20 cellular contexts compared by ENCODE assay signal in the genomic region with DNA sequence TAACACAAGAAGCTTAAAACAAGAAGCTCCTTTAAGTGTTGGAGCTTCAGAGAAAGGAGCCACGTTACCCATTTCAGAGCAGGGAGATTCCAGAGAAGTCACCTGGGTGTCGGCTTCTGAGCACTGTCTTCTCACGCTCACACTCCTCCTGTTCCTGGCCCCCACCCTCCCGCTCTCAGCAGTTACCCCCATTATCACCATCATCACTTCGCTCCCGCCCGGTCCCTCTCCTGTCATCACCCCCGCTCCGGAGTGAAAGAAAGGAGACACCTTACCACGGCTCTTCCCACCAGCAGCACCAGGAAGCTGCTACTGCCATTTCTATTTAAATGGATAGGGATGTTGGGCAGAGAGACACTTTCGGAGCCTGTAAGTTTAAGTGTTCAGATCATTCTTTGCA.
"Had no signal": no experiment of that assay in that cellular context is flagged by ENCODE, and none has a peak within 500 bp of the region (broad histone marks: within the 10 kb centered on the region; RNA-seq: fewer than 3 reads in every experiment).

No MANE protein-coding gene starts in this region.

- H3K4me3 ChIP-seq: coronary artery, dorsolateral prefrontal cortex, esophagus muscularis mucosa, gastrocnemius medialis, psoas muscle, stomach, thyroid gland, upper lobe of right lung had no signal

- H3K27me3 ChIP-seq: dorsolateral prefrontal cortex, esophagus muscularis mucosa, gastrocnemius medialis, neutrophil, stomach, thyroid gland, upper lobe of right lung had no signal

- H3K9me3 ChIP-seq: esophagus muscularis mucosa, gastrocnemius medialis, neutrophil, psoas muscle, stomach, thyroid gland, upper lobe of right lung had no signal

- H3K4me1 Mint-ChIP-seq: immature natural killer cell; naive thymus-derived CD4-positive, alpha-beta T cell had no signal

- H3K4me3 Mint-ChIP-seq: immature natural killer cell; naive thymus-derived CD4-positive, alpha-beta T cell had no signal

- H3K4me1 ChIP-seq: psoas muscle, thyroid gland, upper lobe of right lung had no signal

- H3K27me3 Mint-ChIP-seq: naive thymus-derived CD4-positive, alpha-beta T cell had no signal

- H3K9me3 Mint-ChIP-seq: immature natural killer cell; naive thymus-derived CD4-positive, alpha-beta T cell had no signal

- FAIRE-seq: keratinocyte had no signal

- H3K36me3 ChIP-seq: esophagus muscularis mucosa, gastrocnemius medialis, thyroid gland, upper lobe of right lung had no signal

- ATAC-seq: gastrocnemius medialis; naive thymus-derived CD4-positive, alpha-beta T cell; psoas muscle; sciatic nerve; upper lobe of right lung had no signal

- H3K27ac ChIP-seq: coronary artery, dorsolateral prefrontal cortex, epithelial cell of prostate, esophagus muscularis mucosa, gastrocnemius medialis, neutrophil, psoas muscle, stomach, thyroid gland, upper lobe of right lung had no signal

- H3K27ac Mint-ChIP-seq: immature natural killer cell had no signal

- DNase-seq: central memory CD4-positive, alpha-beta T cell; dorsolateral prefrontal cortex; effector CD8-positive, alpha-beta T cell; gastrocnemius medialis; immature natural killer cell; naive thymus-derived CD4-positive, alpha-beta T cell; psoas muscle; retina; stimulated activated CD4-positive, alpha-beta T cell treated with anti-CD3 and anti-CD28 coated beads, Interleukin-12 subunit alpha, Interleukin-12 subunit beta, amount 100 ng/mL, for 4 hours; stimulated activated naive CD4-positive, alpha-beta T cell; stomach; substantia nigra; upper lobe of right lung had no signal
